ENCODE assay signal across 18 cellular contexts in the genomic region with DNA sequence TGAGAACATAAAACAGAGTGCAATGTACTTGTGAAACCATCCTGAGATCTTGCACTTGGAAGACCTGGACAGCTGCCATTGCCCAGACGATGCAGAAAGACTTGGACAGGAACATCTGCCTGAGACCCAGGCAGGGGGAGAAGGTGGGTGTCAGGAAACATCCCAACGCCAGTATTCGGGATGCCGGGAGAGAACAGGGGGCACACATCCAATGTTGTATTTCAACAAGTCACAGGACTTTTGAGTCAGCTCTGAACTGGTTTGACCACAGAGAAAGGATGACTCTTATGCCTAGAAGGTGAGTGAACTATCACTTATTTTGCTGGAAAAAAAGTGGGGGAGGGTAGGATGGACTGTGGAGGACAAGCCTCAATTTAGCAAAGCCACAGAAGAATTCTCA.
DNase-seq lines count a peak whose midpoint lies in the region; FAIRE-seq and TF ChIP-seq lines count a peak whose summit lies in the region.
"Had no signal": no experiment of that assay in that cellular context is flagged by ENCODE, and none has a peak within 500 bp of the region (broad histone marks: within the 10 kb centered on the region; RNA-seq: fewer than 3 reads in every experiment).

No MANE protein-coding gene starts in this region.

- no peak overlapping the region for H2AFZ ChIP-seq in mesenchymal stem cell (ENCODE audit: low read depth, low read length)

- no peak for TF ChIP-seq EP300 in transverse colon (IDR thresholded peaks at IDR 0.05; ENCODE audit: low read depth)

- FAIRE-seq in frontal cortex (lab: Jason Lieb, UNC): no peak
- FAIRE-seq: G401.6 had no signal

- H3K27ac ChIP-seq in mesenchymal stem cell (ENCODE audit: low read length, poor library complexity, severe bottlenecking) (no peak overlapping the region), transverse colon (peak overlapping the region; percentile 43 to 70 (median 44))

- H3K4me2 ChIP-seq in mesenchymal stem cell (ENCODE audit: low read length, poor library complexity, severe bottlenecking): no peak overlapping the region

- H3K27me3 ChIP-seq in mesenchymal stem cell (ENCODE audit: control insufficient read depth in 1 of 2, insufficient read depth in 1 of 2, low read length in 2 of 2) (no peaks in the 10 kb centered on the region), transverse colon (no peaks in the 10 kb centered on the region)

- intact Hi-C loops in transverse colon (cut with DNase I; ENCODE audit: low total_unique reads): no loop called here

- H2BK5ac ChIP-seq in mesenchymal stem cell (ENCODE audit: low read depth, low read length, poor library complexity, severe bottlenecking): no peak overlapping the region

- H4K91ac ChIP-seq in mesenchymal stem cell (ENCODE audit: low read length): no peak overlapping the region

- no peaks in the 10 kb centered on the region for H3K36me3 ChIP-seq in mesenchymal stem cell (ENCODE audit: control insufficient read depth in 1 of 2, insufficient read depth in 2 of 2, low read depth in 1 of 2, low read length in 2 of 2)
- H3K36me3 ChIP-seq in transverse colon: no peaks in the 10 kb centered on the region

- 94% methylated on average over 4 of the region's 4 CpGs for WGBS in mesenchymal stem cell
- 57% methylated on average over 4 of the region's 4 CpGs; no CpG with 5 or more reads in 1 of the 2 donors for WGBS in transverse colon (ENCODE audit: low coverage in 1 of 2), 2 donors

- H3K9me3 Mint-ChIP-seq in activated T-cell treated with anti-CD3 and anti-CD28 coated beads, Interleukin-2, amount 50 U/mL, for 24 hours: no peaks in the 10 kb centered on the region
- H3K9me3 Mint-ChIP-seq: CD8-positive, alpha-beta memory T cell; HFFc6 had no signal

- TF ChIP-seq CTCF in choroid plexus epithelial cell (conservative IDR thresholded peaks at IDR 0.05; ENCODE audit: low read depth, low read length): no peak
- TF ChIP-seq CTCF in transverse colon (IDR thresholded peaks at IDR 0.05): no peak

- H3K9me3 ChIP-seq in mesenchymal stem cell (ENCODE audit: control insufficient read depth, low read length): no peaks in the 10 kb centered on the region
- no peaks in the 10 kb centered on the region for H3K9me3 ChIP-seq in transverse colon

- in situ Hi-C loops in transverse colon (cut with MboI; ENCODE audit: low pct_ligation_motif_present in 1 of 4, low pct_unique_long_range_greater_than_20kb in 1 of 4, low sequenced_read_pairs in 3 of 4): no loop called here

- no peak overlapping the region for H2BK15ac ChIP-seq in mesenchymal stem cell (ENCODE audit: low read depth, poor library complexity, severe bottlenecking)

- TF ChIP-seq POLR2A in transverse colon (IDR thresholded peaks at IDR 0.05): no peak

- H3K79me1 ChIP-seq in mesenchymal stem cell (replicated peaks; ENCODE audit: low read length, poor library complexity, severe bottlenecking): peaks cover 26% of the 10 kb centered on the region

- H3K36me3 Mint-ChIP-seq in activated T-cell treated with anti-CD3 and anti-CD28 coated beads, Interleukin-2, amount 50 U/mL, for 24 hours (ENCODE audit: low read depth): no peaks in the 10 kb centered on the region
- H3K36me3 Mint-ChIP-seq: brain had no signal

- H3K18ac ChIP-seq in mesenchymal stem cell (ENCODE audit: low read depth in 1 of 2, low read length in 2 of 2): no peak overlapping the region

- H3K4me3 ChIP-seq in choroid plexus epithelial cell (ENCODE audit: low read depth, low read length): no peak overlapping the region
- peak overlapping the region in 1 of 2 experiments; percentile 56 for H3K4me3 ChIP-seq in mesenchymal stem cell (ENCODE audit: insufficient read depth in 1 of 2, low read depth in 1 of 2, low read length in 2 of 2)
- no peak overlapping the region for H3K4me3 ChIP-seq in transverse colon

- peak overlapping the region; percentile 68 for H3K9ac ChIP-seq in mesenchymal stem cell (ENCODE audit: low read length)

- no peak overlapping the region for H2BK12ac ChIP-seq in mesenchymal stem cell (ENCODE audit: low read length in 2 of 2)

- no peak overlapping the region for H2AK5ac ChIP-seq in mesenchymal stem cell (ENCODE audit: low read length, severe bottlenecking)

- no peaks in the 10 kb centered on the region for H3K4me1 Mint-ChIP-seq in activated T-cell treated with anti-CD3 and anti-CD28 coated beads, Interleukin-2, amount 50 U/mL, for 24 hours (ENCODE audit: low read depth)
- H3K4me1 Mint-ChIP-seq: CD8-positive, alpha-beta memory T cell had no signal

- H2BK120ac ChIP-seq in mesenchymal stem cell (ENCODE audit: low read depth, low read length): no peak overlapping the region

- peak overlapping the region; percentile 11 for H3K27ac Mint-ChIP-seq in activated T-cell treated with anti-CD3 and anti-CD28 coated beads, Interleukin-2, amount 50 U/mL, for 24 hours
- H3K27ac Mint-ChIP-seq: CD8-positive, alpha-beta memory T cell; HFFc6 had no signal

- H3K27me3 Mint-ChIP-seq in activated T-cell treated with anti-CD3 and anti-CD28 coated beads, Interleukin-2, amount 50 U/mL, for 24 hours: peaks cover 5% of the 10 kb centered on the region

- H3K23ac ChIP-seq in mesenchymal stem cell (ENCODE audit: low read length in 2 of 2): no peak overlapping the region

- H4K8ac ChIP-seq in mesenchymal stem cell (ENCODE audit: low read length): no peak overlapping the region

- H3K4ac ChIP-seq in mesenchymal stem cell (ENCODE audit: low read depth in 1 of 2, low read length in 2 of 2): no peak overlapping the region

- DNase-seq in activated T-cell treated with anti-CD3 and anti-CD28 coated beads, Interleukin-2, amount 50 U/mL, for 24 hours: no peak
- DNase-seq in activated T-cell treated with anti-CD3 and anti-CD28 coated beads for 4 hours (no peak), choroid plexus epithelial cell (ENCODE audit: low read depth) (peak; percentile 46), mesenchymal stem cell (no peak), transverse colon (no peak), H4 (ENCODE audit: low spot score) (no peak), RPMI8226 (no peak), frontal cortex (ENCODE audit: low spot score in 2 of 2) (no peak)
- DNase-seq: 8988T; CD8-positive, alpha-beta memory T cell; glutamatergic neuron; HFFc6; Kasumi-1; NCI-H187; NCI-H524 treated with DMSO at 0.1 percent for 48 hours had no signal

- H3K4me3 Mint-ChIP-seq in activated T-cell treated with anti-CD3 and anti-CD28 coated beads, Interleukin-2, amount 50 U/mL, for 24 hours: no peak overlapping the region
- H3K4me3 Mint-ChIP-seq: brain; CD8-positive, alpha-beta memory T cell; HFFc6; mesothelial cell of epicardium had no signal

- H3K4me1 ChIP-seq in mesenchymal stem cell (ENCODE audit: control insufficient read depth, insufficient read depth, low read depth, low read length) (peaks cover 6% of the 10 kb centered on the region), transverse colon (peaks cover 7 to 24% (median 11%) of the 10 kb centered on the region in 4 donors)

- H3K14ac ChIP-seq in mesenchymal stem cell (ENCODE audit: low read length in 2 of 2): no peak overlapping the region
